In genomic region chr14:31402764-31403163, GRCh38 we compare ENCODE assay signal across 27 cellular contexts.
"Had no signal": no experiment of that assay in that cellular context is flagged by ENCODE, and none has a peak within 500 bp of the region (broad histone marks: within the 10 kb centered on the region; RNA-seq: fewer than 3 reads in every experiment).

No MANE protein-coding gene starts in this region.

- ATAC-seq: activated T-helper 17 cell treated with anti-CD3 and anti-CD28 coated beads, Interleukin-2, amount 50 U/mL, for 72 hours; Panc1; Right ventricle myocardium inferior had no signal

- DNase-seq: activated CD4-positive, alpha-beta memory T cell treated with anti-CD3 and anti-CD28 coated beads for 36 hours; activated CD4-positive, alpha-beta T cell treated with anti-CD3 and anti-CD28 coated beads, Interleukin-2, amount 10 ng/mL, durations not matched to agents 24 days and 14 days; activated CD4-positive, CD25-positive, alpha-beta regulatory T cell treated with anti-CD3 and anti-CD28 coated beads, Interleukin-2, amount 50 U/mL, for 72 hours; activated CD8-positive, alpha-beta memory T cell treated with anti-CD3 and anti-CD28 coated beads for 24 hours; activated gamma-delta T cell; activated naive CD4-positive, alpha-beta T cell treated with anti-CD3 and anti-CD28 coated beads, Interleukin-2, amount 10 ng/mL, durations not matched to agents 7 days and 5 days; activated naive CD8-positive, alpha-beta T cell treated with anti-CD3 and anti-CD28 coated beads for 36 hours; activated T-cell treated with anti-CD3 and anti-CD28 coated beads, Interleukin-2, amount 50 U/mL, for 48 hours; brain microvascular endothelial cell; MG63; MV-4-11; NCI-H1092 treated with DMSO at 0.1 percent for 48 hours; NCI-H1417 treated with DMSO at 0.1 percent for 48 hours; NCI-H1694; NCI-H2029; NCI-H2107; NCI-H510A treated with DMSO at 0.1 percent for 48 hours; NCI-H69; NK-92 treated with Interleukin-12 subunit alpha and Interleukin-12 subunit beta, amount 100 ng/mL, for 24 hours; OCI-M1; RPMI8226; SK-N-SH; T-helper 1 cell had no signal

- H3K4me3 ChIP-seq: cardiac muscle cell, MG63 had no signal
